21 cellular contexts compared by ENCODE assay signal in the genomic region with DNA sequence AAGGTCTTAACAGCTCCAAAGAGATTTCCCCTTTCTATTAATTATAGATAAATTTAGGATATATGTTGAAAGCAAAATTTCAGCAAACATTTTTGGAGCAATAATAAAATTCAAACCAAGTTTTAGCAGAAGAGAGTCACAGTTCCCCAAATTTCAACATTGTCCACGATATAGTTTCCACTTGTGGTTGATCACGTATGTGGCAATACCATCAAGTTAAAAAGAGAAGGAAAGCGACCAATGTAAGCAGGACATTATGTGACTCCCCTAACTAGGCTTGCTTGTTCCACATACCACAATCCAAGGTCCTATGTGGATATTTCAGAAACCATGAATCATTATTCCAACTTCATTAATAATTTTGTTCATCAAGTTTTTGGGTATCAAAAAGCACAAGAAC. TPM values are rescaled to one million over a fixed set of nuclear protein-coding genes. Genes with fewer than 3 reads are reported as not detected.
DNase-seq lines count a peak whose midpoint lies in the region; ATAC-seq, FAIRE-seq and TF ChIP-seq lines count a peak whose summit lies in the region.
"Had no signal": no experiment of that assay in that cellular context is flagged by ENCODE, and none has a peak within 500 bp of the region (broad histone marks: within the 10 kb centered on the region; RNA-seq: fewer than 3 reads in every experiment).

No MANE protein-coding gene starts in this region.

- ATAC-seq in HepG2 (no peak), GM18868 (IDR thresholded peaks at IDR 0.05; ENCODE audit: unreplicated experiment) (no peak)
- ATAC-seq: stimulated activated memory B cell treated with anti-CD40 and anti-IgM and Interleukin-4, amounts not matched to agents 10 μg/mL and 1 μg/mL and 100 μg/mL, for 72 hours had no signal

- intact Hi-C loops in HepG2 (cut with micrococcal nuclease; ENCODE audit: unreplicated experiment) = no loop called here

- no TSS peak for BruUV-seq in HepG2 (replicated peaks; lab: Mats Ljungman, UMichigan)

- H3K79me2 ChIP-seq in OCI-LY3 (ENCODE audit: low read length) (peaks cover 100% of the 10 kb centered on the region), HepG2 (ENCODE audit: insufficient read depth, low read length) (peaks cover 92% of the 10 kb centered on the region)

- in situ Hi-C loops in HepG2 (cut with HindIII; ENCODE audit: extremely low pct_ligation_motif_present, low pct_unique_long_range_greater_than_20kb) = no loop called here

- TF ChIP-seq POLR2A in HepG2 (IDR thresholded peaks at IDR 0.05; ENCODE audit: insufficient read depth in 1 of 2, low read depth in 2 of 2, low read length in 2 of 2) = no peak

- H3K27ac ChIP-seq in OCI-LY3 (ENCODE audit: low read length) (no peak overlapping the region), HepG2 (ENCODE audit: extremely low read length, insufficient read depth, low read length) (no peak overlapping the region)
- H3K27ac ChIP-seq: breast epithelium, KMS-11 had no signal

- no peak for TF ChIP-seq RAD21 in HepG2 (CRISPR knock-in tag; IDR thresholded peaks at IDR 0.05)

- no peaks in the 10 kb centered on the region for H3K9me3 ChIP-seq in OCI-LY3 (ENCODE audit: insufficient read depth, low read length)
- no peaks in the 10 kb centered on the region for H3K9me3 ChIP-seq in HepG2 (ENCODE audit: low read length)
- H3K9me3 ChIP-seq: breast epithelium, esophagus squamous epithelium had no signal

- no peak overlapping the region for H2AFZ ChIP-seq in OCI-LY3 (ENCODE audit: low read depth, low read length)
- H2AFZ ChIP-seq in HepG2 (ENCODE audit: low read length) = no peak overlapping the region

- no peak overlapping the region for H3K4me3 ChIP-seq in OCI-LY3 (ENCODE audit: low read length)
- no peak overlapping the region for H3K4me3 ChIP-seq in HepG2 (replicated peaks in 1 of 3; ENCODE audit: insufficient read depth in 1 of 3, low read depth in 2 of 3, low read length in 3 of 3)
- H3K4me3 ChIP-seq: breast epithelium, esophagus squamous epithelium had no signal

- TF ChIP-seq EP300 in HepG2 (IDR thresholded peaks at IDR 0.05; ENCODE audit: low read depth in 2 of 2, low read length in 2 of 2) (no peak), HepG2 (CRISPR knock-in tag; IDR thresholded peaks at IDR 0.05; ENCODE audit: borderline replicate concordance) (no peak)

- H3K4me2 ChIP-seq in OCI-LY3 (ENCODE audit: low read length) = peak overlapping the region; percentile 5; the same call in 1 of the 2 replicates
- no peak overlapping the region for H3K4me2 ChIP-seq in HepG2 (ENCODE audit: low read depth, low read length)
- H3K4me2 ChIP-seq: KMS-11 had no signal

- POLR2A ChIA-PET in HepG2 (lab: Yijun Ruan, JAX) = interaction anchor here (1.3 kb wide), 1 partner anchor 8 kb away, joined by 3 read pairs; no protein-coding TSS in a partner anchor

- CTCF ChIA-PET in HepG2 (lab: Yijun Ruan, JAX; ENCODE audit: low intra/inter-chr PET ratio, low total read pairs) = no interaction called here

- H3K4me1 ChIP-seq in OCI-LY3 (ENCODE audit: low read length) (peaks cover 75% of the 10 kb centered on the region), HepG2 (ENCODE audit: insufficient read depth, low read length) (peaks cover 61% of the 10 kb centered on the region)

- peak; percentile 79 for FAIRE-seq in GM19239 (lab: Jason Lieb, UNC)
- FAIRE-seq in HepG2 (lab: Jason Lieb, UNC) = no peak
- no peak for FAIRE-seq in urothelium cell line (lab: Jason Lieb, UNC)
- FAIRE-seq: G401.6, RCC 7860 had no signal

- DNase-seq in Ammon's horn (ENCODE audit: low spot score) (peak; percentile 35), GM19239 (ENCODE audit: insufficient read length, low spot score) (no peak), HepG2 (ENCODE audit: low spot score) (no peak), urothelium cell line (ENCODE audit: low spot score) (no peak), activated gamma-delta T cell (lab: John Stamatoyannopoulos, UW) (no peak)
- DNase-seq in stimulated activated CD4-positive, alpha-beta T cell treated with anti-CD3 and anti-CD28 coated beads, Interleukin-1b, Interleukin-23, amount 100 ng/mL, for 48 hours = no peak
- DNase-seq: activated CD4-positive, CD25-positive, alpha-beta regulatory T cell treated with anti-CD3 and anti-CD28 coated beads, Interleukin-2, amount 50 U/mL, for 72 hours; activated CD8-positive, alpha-beta memory T cell treated with anti-CD3 and anti-CD28 coated beads, Interleukin-2, amount 50 U/mL, for 48 hours; activated naive CD8-positive, alpha-beta T cell treated with anti-CD3 and anti-CD28 coated beads, Interleukin-2, amount 10 ng/mL, durations not matched to agents 7 days and 5 days; esophagus squamous epithelium; glutamatergic neuron; HCEC 1CT; NCI-H510A treated with DMSO at 0.1 percent for 48 hours; T-helper 2 cell had no signal

- H3K9ac ChIP-seq in OCI-LY3 (ENCODE audit: low read length) (no peak overlapping the region), HepG2 (ENCODE audit: insufficient read depth, low read depth, low read length) (no peak overlapping the region)
- H3K9ac ChIP-seq: KMS-11 had no signal

- TF ChIP-seq CTCF in OCI-LY3 (IDR thresholded peaks at IDR 0.05; ENCODE audit: low read depth, low read length) (no peak), HepG2 (CRISPR knock-in tag; IDR thresholded peaks at IDR 0.05) (no peak)

- peaks cover 94% of the 10 kb centered on the region for H4K20me1 ChIP-seq in OCI-LY3 (ENCODE audit: insufficient read depth, low read length)
- H4K20me1 ChIP-seq in HepG2 (ENCODE audit: insufficient read depth, low read length) = peaks cover 15% of the 10 kb centered on the region

- 94% methylated on average over 3 of the region's 3 CpGs for WGBS in HepG2 (ENCODE audit: low lambda C conversion rate)

- H3K27me3 ChIP-seq in OCI-LY3 (ENCODE audit: low read depth, low read length) = no peaks in the 10 kb centered on the region
- H3K27me3 ChIP-seq in HepG2 (ENCODE audit: control insufficient read depth in 1 of 2, insufficient read depth in 2 of 2, low read length in 2 of 2) = no peaks in the 10 kb centered on the region
- H3K27me3 ChIP-seq: breast epithelium, esophagus squamous epithelium had no signal

- H3K36me3 ChIP-seq in OCI-LY3 (replicated peaks; ENCODE audit: low read depth, low read length) (peaks cover 3% of the 10 kb centered on the region), HepG2 (replicated peaks in 1 of 2; ENCODE audit: control insufficient read depth in 1 of 2, insufficient read depth in 2 of 2, low read length in 2 of 2) (peaks cover under 1 to 3% of the 10 kb centered on the region in 2 experiments; a peak in 2 of 5 replicates)
- H3K36me3 ChIP-seq: breast epithelium had no signal

TF ChIP-seq in HepG2, 621 proteins besides CTCF, POLR2A, EP300 and RAD21:
- TF ChIP-seq CEBPB (IDR thresholded peaks at IDR 0.05; ENCODE audit: borderline replicate concordance, low read depth, low read length) = 0 out of 2 replicates have a peak, but pooled peaks have one; percentile 14
- TF ChIP-seq REL (CRISPR knock-in tag; conservative IDR thresholded peaks at IDR 0.05) = no peak
TF ChIP-seq in HepG2: peak in this region for 1.

RNA-seq across cellular contexts. Expression of gene ELF1, which starts 52.8 kb away (rescaled TPM):
- total RNA-seq in HepG2 (2016; rRNA removed; fragmentation: Illumina TruSeq; extraction: Trizol) = 71.5 and 91.5 TPM in 2 replicates
- total RNA-seq in HepG2 (2016; cell fraction: cytosol; rRNA removed; fragmentation: Illumina TruSeq; extraction: Trizol; ENCODE audit: low read depth) = 12.1 and 14.2 TPM in 2 replicates
- total RNA-seq in HepG2 (2016; cell fraction: insoluble cytoplasmic fraction; rRNA removed; fragmentation: Illumina TruSeq; extraction: Trizol) = 70.6 and 87.4 TPM in 2 replicates
- 24.5 and 26.2 TPM in 2 replicates for total RNA-seq in HepG2 (2016; cell fraction: membrane; rRNA removed; fragmentation: Illumina TruSeq; extraction: Trizol)
- total RNA-seq in HepG2 (2016; cell fraction: nucleus; rRNA removed; fragmentation: Illumina TruSeq; extraction: Trizol) = 78.4 and 79.2 TPM in 2 replicates
- 24.6 and 26.5 TPM in 2 replicates for polyA plus RNA-seq in HepG2 (2011; rRNA removed)
- 14.1 and 18.0 TPM in 2 replicates for polyA plus RNA-seq in HepG2 (2011; cell fraction: cytosol; rRNA removed)
- 15.7 and 16.1 TPM in 2 replicates for polyA plus RNA-seq in HepG2 (2011; cell fraction: nucleus; rRNA removed)
- 28.9 and 32.2 TPM in 2 replicates for polyA plus RNA-seq in HepG2 (2012)
- polyA plus RNA-seq in HepG2 (2016; cell fraction: cytosol; fragmentation: Illumina TruSeq; extraction: Trizol; ENCODE audit: low read depth) = 1.6 and 1.9 TPM in 2 replicates
- 55.8 and 56.2 TPM in 2 replicates for polyA plus RNA-seq in HepG2 (2016; cell fraction: insoluble cytoplasmic fraction; fragmentation: Illumina TruSeq; extraction: Trizol; ENCODE audit: low read depth)
- 6.4 and 6.6 TPM in 2 replicates for polyA plus RNA-seq in HepG2 (2016; cell fraction: membrane; fragmentation: Illumina TruSeq; extraction: Trizol; ENCODE audit: low read depth)
- 46.4 and 47.1 TPM in 2 replicates for polyA plus RNA-seq in HepG2 (2016; cell fraction: nucleus; fragmentation: Illumina TruSeq; extraction: Trizol; ENCODE audit: insufficient read depth, low read depth)
- 18.2 and 60.6 TPM in 2 replicates for polyA minus RNA-seq in HepG2 (2011; rRNA and poly(A)+ RNA removed; ENCODE audit: low replicate concordance)
- 29.5 and 31.8 TPM in 2 replicates for polyA minus RNA-seq in HepG2 (2011; cell fraction: cytosol; rRNA and poly(A)+ RNA removed)
- 77.6 and 81.4 TPM in 2 replicates for polyA minus RNA-seq in HepG2 (2011; cell fraction: nucleus; rRNA and poly(A)+ RNA removed)
